Comparison of ENCODE assay signal across 8 cellular contexts in the genomic region with DNA sequence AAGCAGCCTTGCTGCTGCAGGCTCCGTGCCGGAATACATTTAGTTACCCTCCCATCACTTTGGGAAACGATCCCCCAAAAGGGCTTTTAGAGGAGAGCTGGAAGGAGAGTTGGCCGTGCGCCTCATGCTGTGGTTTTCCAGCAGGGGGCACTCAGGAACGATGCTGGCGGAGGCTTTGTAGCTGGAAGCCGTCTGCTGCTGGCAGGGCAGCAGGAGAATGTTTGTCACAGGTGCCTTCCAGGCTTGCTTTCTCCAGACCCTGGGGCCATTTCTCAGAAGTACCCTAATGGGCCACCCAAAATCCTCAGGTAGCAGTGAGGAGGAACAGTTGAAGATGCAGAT. TPM values are rescaled to one million over a fixed set of nuclear protein-coding genes. Genes with fewer than 3 reads are reported as not detected.
DNase-seq lines count a peak whose midpoint lies in the region; ATAC-seq and TF ChIP-seq lines count a peak whose summit lies in the region.

No MANE protein-coding gene starts in this region.

- H3K79me2 ChIP-seq in mesendoderm (ENCODE audit: control insufficient read depth, insufficient read depth, low read length) = no peaks in the 10 kb centered on the region

- no peak overlapping the region for H4K5ac ChIP-seq in mesendoderm (ENCODE audit: low read length)

- no peak overlapping the region for H3K4ac ChIP-seq in mesendoderm (ENCODE audit: low read depth, low read length)

- H2BK5ac ChIP-seq in mesendoderm (ENCODE audit: low read length) = no peak overlapping the region

- H3K4me3 ChIP-seq in WERI-Rb-1 (ENCODE audit: low read depth, low read length) (peak overlapping the region; percentile 15; the same call in 1 of the 2 replicates), mesendoderm (ENCODE audit: low read length) (no peak overlapping the region), testis (no peak overlapping the region)

- WGBS in mesendoderm (ENCODE audit: extremely low coverage, insufficient coverage, low lambda C conversion rate) = no CpG with 5 or more reads among the region's 8 CpGs
- WGBS in testis, 2 donors = 48 to 57% methylated on average over 8 of the region's 8 CpGs

- no peak overlapping the region for H2BK15ac ChIP-seq in mesendoderm (replicated peaks; ENCODE audit: low read depth)

- H3K56ac ChIP-seq in mesendoderm (ENCODE audit: low read length) = no peak overlapping the region

- intact Hi-C loops in testis (cut with DNase I; ENCODE audit: low total_unique reads) = no loop called here

- TF ChIP-seq CTCF in LNCAP (IDR thresholded peaks at IDR 0.05) = peak; percentile 88
- TF ChIP-seq CTCF in WERI-Rb-1 (IDR thresholded peaks at IDR 0.05; ENCODE audit: low read depth, low read length) = peak; percentile 93
- peak in 2 of 3 experiments; percentile 54 for TF ChIP-seq CTCF in testis (IDR thresholded peaks at IDR 0.05)

- H3K9ac ChIP-seq in mesendoderm (ENCODE audit: low read length) = peak overlapping the region; percentile 29

- H3K79me1 ChIP-seq in mesendoderm (ENCODE audit: low read length) = no peaks in the 10 kb centered on the region

- no peak overlapping the region for H3K23ac ChIP-seq in mesendoderm (ENCODE audit: low read length)

- H4K8ac ChIP-seq in mesendoderm (ENCODE audit: low read depth, low read length) = no peak overlapping the region

- DNase-seq in DMS 273 treated with DMSO at 0.1 percent for 48 hours (lab: John Stamatoyannopoulos, UW) (peak; percentile 20), WERI-Rb-1 (peak; percentile 83), dermis blood vessel endothelial cell (peak; percentile 70), mesendoderm (peak; percentile 78), testis (peak; percentile 69)

- no peak overlapping the region for H3K4me2 ChIP-seq in mesendoderm (ENCODE audit: low read length)

- H3K4me1 ChIP-seq in mesendoderm (ENCODE audit: control insufficient read depth, low read depth, low read length) = peaks cover 22% of the 10 kb centered on the region
- peaks cover 18% of the 10 kb centered on the region for H3K4me1 ChIP-seq in testis

- peaks cover 14% of the 10 kb centered on the region for H3K36me3 ChIP-seq in WERI-Rb-1
- no peaks in the 10 kb centered on the region for H3K36me3 ChIP-seq in mesendoderm (ENCODE audit: control insufficient read depth, insufficient read depth, low read length)
- H3K36me3 ChIP-seq in testis (ENCODE audit: low read depth, missing control alignments) = no peaks in the 10 kb centered on the region

- ATAC-seq in GM21529 (IDR thresholded peaks at IDR 0.05; ENCODE audit: unreplicated experiment) (no peak), GM18867 (IDR thresholded peaks at IDR 0.05; ENCODE audit: unreplicated experiment) (no peak)

- no peak overlapping the region for H3K18ac ChIP-seq in mesendoderm (ENCODE audit: low read length)

- H2AK5ac ChIP-seq in mesendoderm (ENCODE audit: low read length) = no peak overlapping the region

- no peak overlapping the region for H2BK120ac ChIP-seq in mesendoderm (ENCODE audit: low read depth, low read length)

- H3K27me3 ChIP-seq in WERI-Rb-1 (ENCODE audit: insufficient read depth, low read depth, severe bottlenecking) (no peaks in the 10 kb centered on the region), mesendoderm (ENCODE audit: insufficient read depth, low read length, poor library complexity) (no peaks in the 10 kb centered on the region), testis (no peaks in the 10 kb centered on the region)

- H3K27ac ChIP-seq in WERI-Rb-1 (peak overlapping the region; percentile 79), mesendoderm (ENCODE audit: low read depth, low read length) (no peak overlapping the region), testis (no peak overlapping the region)

- no peak for TF ChIP-seq POLR2A in testis (IDR thresholded peaks at IDR 0.05)

- H3K9me3 ChIP-seq in WERI-Rb-1 (ENCODE audit: severe bottlenecking) (no peaks in the 10 kb centered on the region), testis (no peaks in the 10 kb centered on the region)

RNA-seq across cellular contexts. Expression of a gene that starts 30.0 kb away (rescaled TPM):
- total RNA-seq in dermis blood vessel endothelial cell = not detected in 2 replicates
- polyA plus RNA-seq in mesendoderm (2013, experiment 1 of 2) = 0.03 TPM
- 0.01 TPM for polyA plus RNA-seq in mesendoderm (2013, experiment 2 of 2)
- 1 to 10 TPM in 1 of 2 donors, under 1 TPM in 1; 0.79 to 1.6 TPM for total RNA-seq in testis
- 1.6 TPM for polyA plus RNA-seq in testis (ENCODE audit: insufficient read depth, low read depth, low replicate concordance)

Comparison
In these comparisons a context has a peak if more than half of its experiments do, and no peak if none do; other contexts are left out.
1. DNase-seq: peak in every context shown above with its lines; median percentile 83 in WERI-Rb-1; 78 in mesendoderm; 70 in dermis blood vessel endothelial cell; 69 in testis; 20 in DMS 273 treated with DMSO at 0.1 percent for 48 hours.